In the genomic region with DNA sequence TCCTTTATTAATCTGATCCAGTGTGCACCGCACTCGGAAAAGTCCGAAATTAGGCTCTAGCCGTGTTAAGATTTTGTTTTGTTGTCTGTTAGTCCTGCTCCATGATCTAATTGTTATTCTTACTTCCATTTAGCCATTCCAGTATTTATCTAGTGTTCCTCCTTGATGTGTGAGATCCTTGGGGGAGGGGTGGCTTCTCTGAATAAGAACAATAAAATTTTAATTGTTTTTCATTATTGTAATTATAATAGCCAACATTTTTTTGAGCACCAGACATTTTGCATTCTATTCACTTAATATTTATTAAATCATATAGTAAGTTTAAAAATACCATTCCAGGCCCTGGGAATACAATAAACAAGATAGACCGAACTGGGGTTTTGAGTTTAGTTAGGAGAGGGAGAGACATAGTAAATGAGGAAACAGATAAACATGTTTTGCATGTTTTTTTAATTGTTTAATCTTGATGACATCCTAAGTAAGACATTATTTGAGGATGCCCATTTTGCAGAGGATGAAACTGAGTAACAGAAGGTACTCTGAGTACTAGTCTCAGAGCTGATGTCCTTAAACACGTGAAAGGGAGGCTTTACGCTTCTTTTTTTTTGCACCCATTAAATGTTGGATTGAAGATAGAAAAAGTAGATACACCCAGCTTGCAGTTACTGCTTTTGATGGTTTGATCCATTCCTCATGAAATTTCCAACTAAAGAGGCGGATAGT, we compare ENCODE assay signal across 8 cellular contexts. TPM values are rescaled to one million over a fixed set of nuclear protein-coding genes. Genes with fewer than 3 reads are reported as not detected.
DNase-seq lines count a peak whose midpoint lies in the region; ATAC-seq and TF ChIP-seq lines count a peak whose summit lies in the region.

No MANE protein-coding gene starts in this region.

- H3K36me3 ChIP-seq in spleen, result no peaks in the 10 kb centered on the region

- POLR2A ChIA-PET in T-cell (lab: Charles Lee), result interaction anchor here in 1 of 2 donors (0.9 kb wide), 1 partner anchor 15 kb away, joined by 3 read pairs; no protein-coding TSS in a partner anchor

- no peaks in the 10 kb centered on the region for H3K9me3 Mint-ChIP-seq in T-cell

- H3K4me1 Mint-ChIP-seq in T-cell, result peaks cover 21 to 28% (median 27%) of the 10 kb centered on the region in 3 donors

- H3K4me1 ChIP-seq in right cardiac atrium (ENCODE audit: control insufficient read depth, insufficient read depth, low read length) (no peaks in the 10 kb centered on the region), spleen (peaks cover 0 to 53% (median 26%) of the 10 kb centered on the region in 6 donors)

- H3K27ac Mint-ChIP-seq in T-cell, result peak overlapping the region; percentile 12 to 76

- H3K27ac ChIP-seq in right cardiac atrium (ENCODE audit: low read length), result peak overlapping the region; percentile 93
- H3K27ac ChIP-seq in spleen, result peak overlapping the region in 7 of 8 donors; percentile 95 to 99 (median 97)

- H3K4me3 ChIP-seq in right cardiac atrium (ENCODE audit: low read length) (peak overlapping the region; percentile 72), spleen (peak overlapping the region; percentile 55 to 97 (median 86))

- peak overlapping the region; percentile 83 to 84 (median 83) for H3K4me3 Mint-ChIP-seq in T-cell

- H3K9me3 ChIP-seq in right cardiac atrium (ENCODE audit: control insufficient read depth, low read length) (no peaks in the 10 kb centered on the region), spleen (no peaks in the 10 kb centered on the region)

- no peaks in the 10 kb centered on the region for H3K27me3 Mint-ChIP-seq in T-cell

- WGBS in right cardiac atrium, result 48% methylated on average over 8 of the region's 8 CpGs
- 61 to 78% (median 72%) methylated on average over 8 of the region's 8 CpGs for WGBS in spleen, 5 donors

- no peak for TF ChIP-seq CTCF in spleen (IDR thresholded peaks at IDR 0.05 in 8 of 11, conservative IDR thresholded peaks at IDR 0.05 in 3 of 11)

- H3K27me3 ChIP-seq in right cardiac atrium (ENCODE audit: control insufficient read depth, insufficient read depth), result no peaks in the 10 kb centered on the region
- H3K27me3 ChIP-seq in spleen (replicated peaks in 1 of 7), result no peaks in the 10 kb centered on the region

- intact Hi-C loops in right cardiac atrium (cut with DNase I) (no loop called here), spleen (cut with DNase I; ENCODE audit: low total_unique reads) (no loop called here)

- H3K36me3 Mint-ChIP-seq in T-cell, result no peaks in the 10 kb centered on the region

- no peak for TF ChIP-seq POLR2A in spleen (IDR thresholded peaks at IDR 0.05)

- CTCF ChIA-PET in T-cell (lab: Charles Lee), result interaction anchor here (0.7 to 1.6 kb wide), 2 partner anchors 176 to 352 kb away, joined by 5 to 9 read pairs; a partner anchor contains a TSS

- DNase-seq in DMS79 treated with DMSO at 0.1 percent for 48 hours (lab: John Stamatoyannopoulos, UW) (peak; percentile 28), DMS79 (lab: John Stamatoyannopoulos, UW) (no peak), T-cell (no peak), right cardiac atrium (no peak), spleen (no peak), NOMO-1 treated with dmso at 0.1 percent for 144 hours (lab: John Stamatoyannopoulos, UW; ENCODE audit: unreplicated experiment) (no peak), ureter (ENCODE audit: low spot score) (no peak), COLO829 (ENCODE audit: low spot score) (no peak)

- ATAC-seq in T-cell (replicated peaks in 1 of 4) (no peak), right cardiac atrium (no peak)

RNA-seq across cellular contexts. Expression of a gene that starts 1.2 kb away (rescaled TPM):
- total RNA-seq in T-cell (10 to 100 TPM; 25.2 to 34.2 (median 31.0) TPM), right cardiac atrium (10 to 100 TPM; 11.9 to 13.9 (median 12.8) TPM), spleen (10 to 100 TPM; 17.0 to 25.4 (median 18.9) TPM), ureter (20.7 TPM)
- polyA plus RNA-seq in right cardiac atrium (5.6 TPM), spleen (1 to 10 TPM; 3.3 to 6.9 (median 4.8) TPM)

RNA-seq across cellular contexts. Expression of a gene that starts 47.5 kb away (rescaled TPM):
- total RNA-seq in T-cell (1 to 10 TPM; 4.4 to 7.8 (median 5.5) TPM), right cardiac atrium (100 to 1,000 TPM; 160 to 207 (median 170) TPM), spleen (1 to 10 TPM; 2.4 to 8.7 (median 3.9) TPM), ureter (9.6 TPM)
- polyA plus RNA-seq in right cardiac atrium (221 TPM), spleen (1 to 10 TPM; 4.3 to 6.3 (median 5.9) TPM)

Comparison
In these comparisons a context has a peak if more than half of its experiments do, and no peak if none do; other contexts are left out.
1. RNA of a gene that starts 47.5 kb away (total RNA-seq): 160 to 207 TPM in right cardiac atrium; 9.6 TPM in ureter (single experiment), 4.4 to 7.8 TPM in T-cell and 2.4 to 8.7 TPM in spleen; every median in the first group is over 10 times any median in the second.